In the genomic region with DNA sequence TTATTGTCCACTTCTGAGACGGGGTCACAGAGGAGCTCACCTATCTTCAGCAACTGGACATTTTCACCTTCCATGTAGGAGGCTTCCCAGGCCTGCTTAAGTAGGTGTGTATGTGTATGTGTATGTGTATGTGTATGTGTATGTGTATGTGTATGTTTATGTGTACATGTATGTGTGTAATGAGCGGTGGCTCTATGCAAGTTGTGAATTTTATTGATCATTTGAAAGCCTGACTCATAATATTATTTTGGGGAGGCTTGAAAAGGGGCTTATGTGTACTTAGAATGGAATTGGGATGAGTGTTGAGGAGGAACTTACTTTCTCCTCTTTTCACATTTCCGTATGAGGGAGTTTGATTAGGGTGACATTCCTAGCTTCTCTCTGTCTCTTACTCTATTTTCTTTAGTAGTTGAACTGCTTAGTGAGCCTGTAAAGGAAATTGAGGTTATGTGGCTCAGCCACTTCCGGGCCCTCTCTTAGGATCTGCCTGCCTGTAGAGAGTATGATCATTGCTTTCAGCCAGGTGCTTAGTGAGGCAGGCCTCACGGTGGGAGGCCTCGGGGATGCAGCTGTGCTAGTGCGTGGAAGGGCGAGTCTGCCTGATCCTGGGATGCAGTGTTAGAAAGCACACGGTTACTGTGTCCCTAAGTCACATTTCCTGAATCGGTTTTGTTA, we compare ENCODE assay signal across 8 cellular contexts.
A peak's percentile ranks its signal among the peaks of the same experiment; 100 is the strongest.
DNase-seq lines count a peak whose midpoint lies in the region; ATAC-seq and TF ChIP-seq lines count a peak whose summit lies in the region.

No MANE protein-coding gene starts in this region.

- DNase-seq in GM12865 (ENCODE audit: low read depth) (peak; percentile 88), KG1 (lab: John Stamatoyannopoulos, UW) (peak; percentile 88), naive B cell (peak; percentile 71), putamen (ENCODE audit: low spot score) (no peak), OCI-M2 (lab: John Stamatoyannopoulos, UW; ENCODE audit: unreplicated experiment) (no peak), NCI-H226 (no peak)
- peak; percentile 56 for DNase-seq in activated CD4-positive, alpha-beta T cell treated with anti-CD3 and anti-CD28 coated beads, Interleukin-2, amount 50 U/mL, for 1 hour

- peak overlapping the region; percentile 61 to 97 (median 92) for H3K27ac Mint-ChIP-seq in naive B cell

- H3K4me1 Mint-ChIP-seq in naive B cell = peaks cover 33 to 54% (median 40%) of the 10 kb centered on the region in 3 donors

- no peaks in the 10 kb centered on the region for H3K36me3 Mint-ChIP-seq in naive B cell

- H3K4me3 Mint-ChIP-seq in naive B cell = peak overlapping the region; percentile 3 to 85 (median 68)

- no peak overlapping the region for H3K4me3 ChIP-seq in GM12865 (ENCODE audit: low read depth, low read length)

- no peak for TF ChIP-seq CTCF in GM12865 (IDR thresholded peaks at IDR 0.05; ENCODE audit: insufficient read depth, low read depth, low read length, missing control alignments)

- no peaks in the 10 kb centered on the region for H3K9me3 Mint-ChIP-seq in naive B cell

- ATAC-seq in GM21528 (IDR thresholded peaks at IDR 0.05; ENCODE audit: low FRiP score, unreplicated experiment) (peak; percentile 82), naive B cell (ENCODE audit: low read depth in 2 of 2) (peak; percentile 88 to 91)

- H3K27me3 Mint-ChIP-seq in naive B cell = no peaks in the 10 kb centered on the region

Comparison
In these comparisons a context has a peak if more than half of its experiments do, and no peak if none do; other contexts are left out.
1. DNase-seq: peak in GM12865 (single experiment), KG1 (single experiment), activated CD4-positive, alpha-beta T cell treated with anti-CD3 and anti-CD28 coated beads, Interleukin-2, amount 50 U/mL, for 1 hour (single experiment) and naive B cell (single experiment); none in putamen (single experiment), OCI-M2 (single experiment) and NCI-H226 (single experiment).